ENCODE assay signal across 22 cellular contexts in genomic region chr10:125607689-125608290, GRCh38.
"Had no signal": no experiment of that assay in that cellular context is flagged by ENCODE, and none has a peak within 500 bp of the region (broad histone marks: within the 10 kb centered on the region; RNA-seq: fewer than 3 reads in every experiment).

No MANE protein-coding gene starts in this region.

- H3K4me1 Mint-ChIP-seq: naive B cell, nephron had no signal

- DNase-seq: colonic mucosa; effector memory CD4-positive, alpha-beta T cell; foreskin melanocyte; head of caudate nucleus; kidney; left colon; left ventricle myocardium superior; mesendoderm; naive B cell; occipital lobe; retina; stimulated activated CD4-positive, alpha-beta T cell treated with anti-CD3 and anti-CD28 coated beads, Interleukin-2, amount 100 ng/mL, for 24 hours; stimulated activated naive CD4-positive, alpha-beta T cell treated with Interleukin-2 at 50 U/mL for 16 hours; tibial artery; upper lobe of left lung; uterus had no signal

- H3K27ac Mint-ChIP-seq: naive B cell, nephron had no signal

- H3K4me3 ChIP-seq: colonic mucosa, hepatocyte, lung, prostate gland, tibial artery, upper lobe of left lung, uterus had no signal

- H3K4me3 Mint-ChIP-seq: naive B cell, nephron had no signal

- ATAC-seq: left colon, left ventricle myocardium superior, sciatic nerve had no signal

- H3K36me3 Mint-ChIP-seq: naive B cell had no signal

- H3K27ac ChIP-seq: colonic mucosa, parathyroid adenoma, prostate gland, tibial artery, upper lobe of left lung, uterus had no signal
